Comparison of ENCODE assay signal across 8 cellular contexts in genomic region chr19:49570138-49570856, GRCh38. TPM values are rescaled to one million over a fixed set of nuclear protein-coding genes. Genes with fewer than 3 reads are reported as not detected.
DNase-seq lines count a peak whose midpoint lies in the region; ATAC-seq lines count a peak whose summit lies in the region.

No MANE protein-coding gene starts in this region.

- H3K9me3 ChIP-seq in adipocyte (ENCODE audit: control insufficient read depth, low read length): no peaks in the 10 kb centered on the region

- H3K27me3 ChIP-seq in adipocyte (replicated peaks; ENCODE audit: control insufficient read depth, insufficient read depth, low read length): no peaks in the 10 kb centered on the region

- CTCF ChIA-PET in activated CD8-positive, alpha-beta memory T cell treated with anti-CD3 and anti-CD28 coated beads, Interleukin-2, amount 10 ng/mL, durations not matched to agents 7 days and 5 days (lab: Charles Lee): interaction anchor here (0.7 to 8.6 kb wide), 28 partner anchors 9 to 134 kb away, joined by 3 to 325 read pairs (median 8); partner anchors contain the start of genes BCL2L12, FCGRT, FLT3LG and IRF3

- peaks cover 10% of the 10 kb centered on the region for H3K36me3 Mint-ChIP-seq in activated CD8-positive, alpha-beta memory T cell treated with anti-CD3 and anti-CD28 coated beads, Interleukin-2, amount 10 ng/mL, durations not matched to agents 7 days and 5 days

- H3K9ac ChIP-seq in adipocyte (ENCODE audit: low read length): peak overlapping the region; percentile 39

- peak; percentile 87 for DNase-seq in activated CD8-positive, alpha-beta memory T cell treated with anti-CD3 and anti-CD28 coated beads, Interleukin-2, amount 10 ng/mL, durations not matched to agents 7 days and 5 days
- DNase-seq in activated CD8-positive, alpha-beta memory T cell treated with anti-CD3 and anti-CD28 coated beads, Interleukin-2, amount 50 U/mL, for 48 hours: no peak
- DNase-seq in NAMALWA (ENCODE audit: low spot score): peak; percentile 94
- DNase-seq in SK-MEL-5 (ENCODE audit: low read depth, low spot score): peak; percentile 91
- DNase-seq in adipocyte (ENCODE audit: low read depth): peak; percentile 95
- no peak for DNase-seq in left cardiac atrium
- peak; percentile 81 for DNase-seq in renal cortical epithelial cell (ENCODE audit: low read depth)

- H3K4me1 Mint-ChIP-seq in activated CD8-positive, alpha-beta memory T cell treated with anti-CD3 and anti-CD28 coated beads, Interleukin-2, amount 10 ng/mL, durations not matched to agents 7 days and 5 days: peaks cover 49% of the 10 kb centered on the region

- peak; percentile 53 for ATAC-seq in activated CD8-positive, alpha-beta memory T cell treated with anti-CD3 and anti-CD28 coated beads, Interleukin-2, amount 10 ng/mL, durations not matched to agents 7 days and 5 days
- ATAC-seq in left cardiac atrium (peak; percentile 75 to 84), HG03457 (IDR thresholded peaks at IDR 0.05; ENCODE audit: unreplicated experiment) (no peak)

- no peak overlapping the region for H3K4me3 Mint-ChIP-seq in activated CD8-positive, alpha-beta memory T cell treated with anti-CD3 and anti-CD28 coated beads, Interleukin-2, amount 10 ng/mL, durations not matched to agents 7 days and 5 days

- H3K9me3 Mint-ChIP-seq in activated CD8-positive, alpha-beta memory T cell treated with anti-CD3 and anti-CD28 coated beads, Interleukin-2, amount 10 ng/mL, durations not matched to agents 7 days and 5 days (ENCODE audit: low read depth): no peaks in the 10 kb centered on the region

- in situ Hi-C loops in SK-MEL-5 (cut with HindIII; ENCODE audit: low pct_unique_long_range_greater_than_20kb, low sequenced_read_pairs): no loop called here

- H3K36me3 ChIP-seq in adipocyte (ENCODE audit: control insufficient read depth, insufficient read depth, low read length, severe bottlenecking): peaks cover 13% of the 10 kb centered on the region

- H3K27me3 Mint-ChIP-seq in activated CD8-positive, alpha-beta memory T cell treated with anti-CD3 and anti-CD28 coated beads, Interleukin-2, amount 10 ng/mL, durations not matched to agents 7 days and 5 days: no peaks in the 10 kb centered on the region

- peak overlapping the region; percentile 86 for H3K27ac Mint-ChIP-seq in activated CD8-positive, alpha-beta memory T cell treated with anti-CD3 and anti-CD28 coated beads, Interleukin-2, amount 10 ng/mL, durations not matched to agents 7 days and 5 days

- H3K4me1 ChIP-seq in adipocyte (ENCODE audit: control insufficient read depth, insufficient read depth, low read length): peaks cover 24% of the 10 kb centered on the region

- no peak overlapping the region for H3K4me3 ChIP-seq in adipocyte (ENCODE audit: low read length)

- intact Hi-C loops in left cardiac atrium (cut with DNase I): no loop called here

RNA-seq across cellular contexts. Expression of gene NOSIP, which starts 10.1 kb away (rescaled TPM):
- 10 to 100 TPM; 77.3 to 96.1 TPM for total RNA-seq in activated CD8-positive, alpha-beta memory T cell treated with anti-CD3 and anti-CD28 coated beads, Interleukin-2, amount 10 ng/mL, durations not matched to agents 7 days and 5 days
- 38.4 and 46.5 TPM in 2 replicates for total RNA-seq in SK-MEL-5 (2014; rRNA removed; shearing (Covaris generic))
- 32.8 and 37.5 TPM in 2 replicates for polyA plus RNA-seq in SK-MEL-5 (2015; cell fraction: cytosol; rRNA removed)
- 48.0 and 63.8 TPM in 2 replicates for polyA plus RNA-seq in SK-MEL-5 (2015; cell fraction: nucleus; rRNA removed)
- total RNA-seq in left cardiac atrium (10 to 100 TPM; 43.6 to 48.6 TPM), renal cortical epithelial cell (37.9 and 117 TPM in 2 replicates)

RNA-seq across cellular contexts. Expression of gene PRRG2, which starts 10.8 kb away (rescaled TPM):
- total RNA-seq in activated CD8-positive, alpha-beta memory T cell treated with anti-CD3 and anti-CD28 coated beads, Interleukin-2, amount 10 ng/mL, durations not matched to agents 7 days and 5 days: 1 to 10 TPM in 1 of 2 experiments, under 1 TPM in 1; 0.49 to 2.4 TPM
- total RNA-seq in SK-MEL-5 (2014; rRNA removed; shearing (Covaris generic)): 0.98 and 6.8 TPM in 2 replicates
- 3.7 and 6.9 TPM in 2 replicates for polyA plus RNA-seq in SK-MEL-5 (2015; cell fraction: cytosol; rRNA removed)
- polyA plus RNA-seq in SK-MEL-5 (2015; cell fraction: nucleus; rRNA removed): 1.3 TPM in 1 of 2 replicates, not detected in the other
- total RNA-seq in left cardiac atrium (1 to 10 TPM in 1 of 2 donors, under 1 TPM in 1; 0.68 to 1.1 TPM), renal cortical epithelial cell (4.2 and 7.2 TPM in 2 replicates)

RNA-seq across cellular contexts. Expression of gene PRR12, which starts 20.7 kb away (rescaled TPM):
- total RNA-seq in activated CD8-positive, alpha-beta memory T cell treated with anti-CD3 and anti-CD28 coated beads, Interleukin-2, amount 10 ng/mL, durations not matched to agents 7 days and 5 days: 10 to 100 TPM; 34.8 to 46.5 TPM
- total RNA-seq in SK-MEL-5 (2014; rRNA removed; shearing (Covaris generic)): 0.87 and 1.8 TPM in 2 replicates
- polyA plus RNA-seq in SK-MEL-5 (2015; cell fraction: cytosol; rRNA removed): 16.8 and 17.9 TPM in 2 replicates
- 4.3 and 5.3 TPM in 2 replicates for polyA plus RNA-seq in SK-MEL-5 (2015; cell fraction: nucleus; rRNA removed)
- total RNA-seq in left cardiac atrium (10 to 100 TPM; 12.9 to 15.9 TPM), renal cortical epithelial cell (0.87 and 8.7 TPM in 2 replicates)

RNA-seq across cellular contexts. Expression of gene RCN3, which starts 42.5 kb away (rescaled TPM):
- total RNA-seq in activated CD8-positive, alpha-beta memory T cell treated with anti-CD3 and anti-CD28 coated beads, Interleukin-2, amount 10 ng/mL, durations not matched to agents 7 days and 5 days: under 1 TPM; 0.19 to 0.53 TPM
- total RNA-seq in SK-MEL-5 (2014; rRNA removed; shearing (Covaris generic)): 0.90 and 1.8 TPM in 2 replicates
- polyA plus RNA-seq in SK-MEL-5 (2015; cell fraction: cytosol; rRNA removed): 0.84 and 3.0 TPM in 2 replicates
- polyA plus RNA-seq in SK-MEL-5 (2015; cell fraction: nucleus; rRNA removed): 0.38 and 6.0 TPM in 2 replicates
- total RNA-seq in left cardiac atrium (10 to 100 TPM; 27.3 to 34.9 TPM), renal cortical epithelial cell (0.75 and 1.6 TPM in 2 replicates)

RNA-seq across cellular contexts. Expression of gene FCGRT, which starts 57.8 kb away (rescaled TPM):
- 1 to 10 TPM; 2.1 to 7.9 TPM for total RNA-seq in activated CD8-positive, alpha-beta memory T cell treated with anti-CD3 and anti-CD28 coated beads, Interleukin-2, amount 10 ng/mL, durations not matched to agents 7 days and 5 days
- total RNA-seq in SK-MEL-5 (2014; rRNA removed; shearing (Covaris generic)): 0.69 and 3.1 TPM in 2 replicates
- 1.3 and 3.7 TPM in 2 replicates for polyA plus RNA-seq in SK-MEL-5 (2015; cell fraction: cytosol; rRNA removed)
- polyA plus RNA-seq in SK-MEL-5 (2015; cell fraction: nucleus; rRNA removed): 0.20 and 1.9 TPM in 2 replicates
- total RNA-seq in left cardiac atrium (100 to 1,000 TPM; 156 to 202 TPM), renal cortical epithelial cell (23.4 and 47.7 TPM in 2 replicates)

Comparison
In these comparisons a context has a peak if more than half of its experiments do, and no peak if none do; other contexts are left out.
1. DNase-seq: peak in activated CD8-positive, alpha-beta memory T cell treated with anti-CD3 and anti-CD28 coated beads, Interleukin-2, amount 10 ng/mL, durations not matched to agents 7 days and 5 days (single experiment), NAMALWA (single experiment), SK-MEL-5 (single experiment), adipocyte (single experiment) and renal cortical epithelial cell (single experiment); none in activated CD8-positive, alpha-beta memory T cell treated with anti-CD3 and anti-CD28 coated beads, Interleukin-2, amount 50 U/mL, for 48 hours (single experiment) and left cardiac atrium (single experiment).